Comparison of ENCODE assay signal across 1 cellular context in the genomic region with DNA sequence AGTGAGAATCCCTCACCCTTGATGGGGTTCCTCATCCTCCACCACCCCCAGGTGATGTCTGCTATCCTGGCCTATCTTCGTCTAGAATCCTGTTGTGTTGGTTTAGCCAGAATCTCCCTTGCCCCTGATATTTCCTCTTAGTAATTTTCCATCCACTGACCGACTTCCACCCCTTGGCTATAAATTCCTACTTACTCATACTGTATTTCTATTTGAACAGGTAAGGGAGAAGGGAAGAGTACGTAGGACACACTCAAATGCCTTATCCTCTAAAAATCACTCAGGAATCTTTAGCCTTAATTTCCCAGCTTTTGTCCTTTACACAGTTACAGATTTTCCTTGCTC.
TF ChIP-seq lines count a peak whose summit lies in the region.

No MANE protein-coding gene starts in this region.

TF ChIP-seq in HepG2, 621 proteins besides CTCF, POLR2A, EP300 and RAD21 (continued from another document):
- TF ChIP-seq, protein P1, sequence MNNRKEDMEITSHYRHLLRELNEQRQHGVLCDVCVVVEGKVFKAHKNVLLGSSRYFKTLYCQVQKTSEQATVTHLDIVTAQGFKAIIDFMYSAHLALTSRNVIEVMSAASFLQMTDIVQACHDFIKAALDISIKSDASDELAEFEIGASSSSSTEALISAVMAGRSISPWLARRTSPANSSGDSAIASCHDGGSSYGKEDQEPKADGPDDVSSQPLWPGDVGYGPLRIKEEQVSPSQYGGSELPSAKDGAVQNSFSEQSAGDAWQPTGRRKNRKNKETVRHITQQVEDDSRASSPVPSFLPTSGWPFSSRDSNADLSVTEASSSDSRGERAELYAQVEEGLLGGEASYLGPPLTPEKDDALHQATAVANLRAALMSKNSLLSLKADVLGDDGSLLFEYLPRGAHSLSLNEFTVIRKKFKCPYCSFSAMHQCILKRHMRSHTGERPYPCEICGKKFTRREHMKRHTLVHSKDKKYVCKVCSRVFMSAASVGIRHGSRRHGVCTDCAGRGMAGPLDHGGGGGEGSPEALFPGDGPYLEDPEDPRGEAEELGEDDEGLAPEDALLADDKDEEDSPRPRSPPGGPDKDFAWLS (CRISPR knock-in tag; IDR thresholded peaks at IDR 0.05; ENCODE audit: borderline replicate concordance), result no peak
- TF ChIP-seq, protein P2, sequence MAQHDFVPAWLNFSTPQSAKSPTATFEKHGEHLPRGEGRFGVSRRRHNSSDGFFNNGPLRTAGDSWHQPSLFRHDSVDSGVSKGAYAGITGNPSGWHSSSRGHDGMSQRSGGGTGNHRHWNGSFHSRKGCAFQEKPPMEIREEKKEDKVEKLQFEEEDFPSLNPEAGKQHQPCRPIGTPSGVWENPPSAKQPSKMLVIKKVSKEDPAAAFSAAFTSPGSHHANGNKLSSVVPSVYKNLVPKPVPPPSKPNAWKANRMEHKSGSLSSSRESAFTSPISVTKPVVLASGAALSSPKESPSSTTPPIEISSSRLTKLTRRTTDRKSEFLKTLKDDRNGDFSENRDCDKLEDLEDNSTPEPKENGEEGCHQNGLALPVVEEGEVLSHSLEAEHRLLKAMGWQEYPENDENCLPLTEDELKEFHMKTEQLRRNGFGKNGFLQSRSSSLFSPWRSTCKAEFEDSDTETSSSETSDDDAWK (CRISPR knock-in tag; IDR thresholded peaks at IDR 0.05), result no peak
- TF ChIP-seq ZNF251 (CRISPR knock-in tag; IDR thresholded peaks at IDR 0.05), result no peak
- TF ChIP-seq, protein P3, sequence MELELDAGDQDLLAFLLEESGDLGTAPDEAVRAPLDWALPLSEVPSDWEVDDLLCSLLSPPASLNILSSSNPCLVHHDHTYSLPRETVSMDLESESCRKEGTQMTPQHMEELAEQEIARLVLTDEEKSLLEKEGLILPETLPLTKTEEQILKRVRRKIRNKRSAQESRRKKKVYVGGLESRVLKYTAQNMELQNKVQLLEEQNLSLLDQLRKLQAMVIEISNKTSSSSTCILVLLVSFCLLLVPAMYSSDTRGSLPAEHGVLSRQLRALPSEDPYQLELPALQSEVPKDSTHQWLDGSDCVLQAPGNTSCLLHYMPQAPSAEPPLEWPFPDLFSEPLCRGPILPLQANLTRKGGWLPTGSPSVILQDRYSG (CRISPR knock-in tag; IDR thresholded peaks at IDR 0.05), result no peak
- no peak for TF ChIP-seq BCLAF1 (IDR thresholded peaks at IDR 0.05)
- no peak for TF ChIP-seq HOXA3 (CRISPR knock-in tag; IDR thresholded peaks at IDR 0.05)
- TF ChIP-seq SNAPC2 (CRISPR knock-in tag; IDR thresholded peaks at IDR 0.05), result no peak
- TF ChIP-seq ZFP1 (CRISPR knock-in tag; IDR thresholded peaks at IDR 0.05), result no peak
